ENCODE assay signal across 1 cellular context in the genomic region with DNA sequence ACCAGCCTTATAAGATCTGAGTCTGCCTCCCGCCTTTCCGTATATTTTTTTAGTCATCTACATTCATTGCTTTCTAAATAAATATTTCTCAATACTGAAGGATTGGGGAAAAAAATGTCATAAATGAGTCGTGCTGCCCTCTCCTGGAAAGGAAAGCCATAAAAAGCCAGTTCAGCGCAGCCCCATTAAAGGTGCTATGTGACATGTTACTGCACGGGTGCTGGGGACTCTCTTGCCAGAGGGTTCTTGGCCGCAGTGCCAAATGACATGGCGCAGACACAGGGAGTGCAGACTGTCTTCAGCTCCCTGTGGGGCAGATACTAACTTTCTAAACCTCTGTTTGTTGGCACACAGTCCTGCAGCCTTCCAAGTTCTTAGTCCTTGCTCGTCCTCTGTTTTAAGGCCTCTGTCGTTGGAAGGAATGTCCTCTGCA.
TF ChIP-seq lines count a peak whose summit lies in the region.

No MANE protein-coding gene starts in this region.

TF ChIP-seq in GM23338, 12 proteins besides CTCF, POLR2A, EP300 and RAD21 (continued from another document):
- TF ChIP-seq, protein P1, sequence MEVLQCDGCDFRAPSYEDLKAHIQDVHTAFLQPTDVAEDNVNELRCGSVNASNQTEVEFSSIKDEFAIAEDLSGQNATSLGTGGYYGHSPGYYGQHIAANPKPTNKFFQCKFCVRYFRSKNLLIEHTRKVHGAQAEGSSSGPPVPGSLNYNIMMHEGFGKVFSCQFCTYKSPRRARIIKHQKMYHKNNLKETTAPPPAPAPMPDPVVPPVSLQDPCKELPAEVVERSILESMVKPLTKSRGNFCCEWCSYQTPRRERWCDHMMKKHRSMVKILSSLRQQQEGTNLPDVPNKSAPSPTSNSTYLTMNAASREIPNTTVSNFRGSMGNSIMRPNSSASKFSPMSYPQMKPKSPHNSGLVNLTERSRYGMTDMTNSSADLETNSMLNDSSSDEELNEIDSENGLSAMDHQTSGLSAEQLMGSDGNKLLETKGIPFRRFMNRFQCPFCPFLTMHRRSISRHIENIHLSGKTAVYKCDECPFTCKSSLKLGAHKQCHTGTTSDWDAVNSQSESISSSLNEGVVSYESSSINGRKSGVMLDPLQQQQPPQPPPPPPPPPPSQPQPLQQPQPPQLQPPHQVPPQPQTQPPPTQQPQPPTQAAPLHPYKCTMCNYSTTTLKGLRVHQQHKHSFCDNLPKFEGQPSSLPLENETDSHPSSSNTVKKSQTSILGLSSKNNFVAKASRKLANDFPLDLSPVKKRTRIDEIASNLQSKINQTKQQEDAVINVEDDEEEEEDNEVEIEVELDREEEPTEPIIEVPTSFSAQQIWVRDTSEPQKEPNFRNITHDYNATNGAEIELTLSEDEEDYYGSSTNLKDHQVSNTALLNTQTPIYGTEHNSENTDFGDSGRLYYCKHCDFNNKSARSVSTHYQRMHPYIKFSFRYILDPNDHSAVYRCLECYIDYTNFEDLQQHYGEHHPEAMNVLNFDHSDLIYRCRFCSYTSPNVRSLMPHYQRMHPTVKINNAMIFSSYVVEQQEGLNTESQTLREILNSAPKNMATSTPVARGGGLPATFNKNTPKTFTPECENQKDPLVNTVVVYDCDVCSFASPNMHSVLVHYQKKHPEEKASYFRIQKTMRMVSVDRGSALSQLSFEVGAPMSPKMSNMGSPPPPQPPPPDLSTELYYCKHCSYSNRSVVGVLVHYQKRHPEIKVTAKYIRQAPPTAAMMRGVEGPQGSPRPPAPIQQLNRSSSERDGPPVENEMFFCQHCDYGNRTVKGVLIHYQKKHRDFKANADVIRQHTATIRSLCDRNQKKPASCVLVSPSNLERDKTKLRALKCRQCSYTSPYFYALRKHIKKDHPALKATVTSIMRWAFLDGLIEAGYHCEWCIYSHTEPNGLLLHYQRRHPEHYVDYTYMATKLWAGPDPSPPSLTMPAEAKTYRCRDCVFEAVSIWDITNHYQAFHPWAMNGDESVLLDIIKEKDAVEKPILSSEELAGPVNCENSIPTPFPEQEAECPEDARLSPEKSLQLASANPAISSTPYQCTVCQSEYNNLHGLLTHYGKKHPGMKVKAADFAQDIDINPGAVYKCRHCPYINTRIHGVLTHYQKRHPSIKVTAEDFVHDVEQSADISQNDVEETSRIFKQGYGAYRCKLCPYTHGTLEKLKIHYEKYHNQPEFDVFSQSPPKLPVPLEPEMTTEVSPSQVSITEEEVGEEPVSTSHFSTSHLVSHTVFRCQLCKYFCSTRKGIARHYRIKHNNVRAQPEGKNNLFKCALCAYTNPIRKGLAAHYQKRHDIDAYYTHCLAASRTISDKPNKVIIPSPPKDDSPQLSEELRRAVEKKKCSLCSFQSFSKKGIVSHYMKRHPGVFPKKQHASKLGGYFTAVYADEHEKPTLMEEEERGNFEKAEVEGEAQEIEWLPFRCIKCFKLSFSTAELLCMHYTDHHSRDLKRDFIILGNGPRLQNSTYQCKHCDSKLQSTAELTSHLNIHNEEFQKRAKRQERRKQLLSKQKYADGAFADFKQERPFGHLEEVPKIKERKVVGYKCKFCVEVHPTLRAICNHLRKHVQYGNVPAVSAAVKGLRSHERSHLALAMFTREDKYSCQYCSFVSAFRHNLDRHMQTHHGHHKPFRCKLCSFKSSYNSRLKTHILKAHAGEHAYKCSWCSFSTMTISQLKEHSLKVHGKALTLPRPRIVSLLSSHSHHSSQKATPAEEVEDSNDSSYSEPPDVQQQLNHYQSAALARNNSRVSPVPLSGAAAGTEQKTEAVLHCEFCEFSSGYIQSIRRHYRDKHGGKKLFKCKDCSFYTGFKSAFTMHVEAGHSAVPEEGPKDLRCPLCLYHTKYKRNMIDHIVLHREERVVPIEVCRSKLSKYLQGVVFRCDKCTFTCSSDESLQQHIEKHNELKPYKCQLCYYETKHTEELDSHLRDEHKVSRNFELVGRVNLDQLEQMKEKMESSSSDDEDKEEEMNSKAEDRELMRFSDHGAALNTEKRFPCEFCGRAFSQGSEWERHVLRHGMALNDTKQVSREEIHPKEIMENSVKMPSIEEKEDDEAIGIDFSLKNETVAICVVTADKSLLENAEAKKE (CRISPR knock-in tag; IDR thresholded peaks at IDR 0.05) = no peak
- TF ChIP-seq POLR2AphosphoS5 (IDR thresholded peaks at IDR 0.05; ENCODE audit: low read depth) = no peak
